36 cellular contexts compared by ENCODE assay signal in genomic region chr4:128623508-128624215, GRCh38.
"Had no signal": no experiment of that assay in that cellular context is flagged by ENCODE, and none has a peak within 500 bp of the region (broad histone marks: within the 10 kb centered on the region; RNA-seq: fewer than 3 reads in every experiment).

No MANE protein-coding gene starts in this region.

- H3K36me3 Mint-ChIP-seq: activated CD4-positive, alpha-beta memory T cell treated with anti-CD3 and anti-CD28 coated beads for 36 hours had no signal

- H3K27ac Mint-ChIP-seq: activated B cell treated with CpG ODN at 0.5 μM for 24 hours; activated CD4-positive, alpha-beta memory T cell treated with anti-CD3 and anti-CD28 coated beads for 36 hours; activated naive CD4-positive, alpha-beta T cell treated with anti-CD3 and anti-CD28 coated beads for 36 hours; activated naive CD4-positive, alpha-beta T cell treated with anti-CD3 and anti-CD28 coated beads, Interleukin-2, amount 50 U/mL, for 72 hours; activated T-helper 1 cell treated with anti-CD3 and anti-CD28 coated beads, Interleukin-12 subunit alpha, Interleukin-12 subunit beta, Interleukin-2, Interleukin-4 antibody, amounts not matched to agents 30 ng/mL and 10 ng/mL and 1 ng/mL, durations not matched to agents 14 hours and 24 hours and 36 hours had no signal

- H3K4me3 Mint-ChIP-seq: activated B cell treated with CpG ODN at 0.5 μM for 24 hours; activated CD4-positive, alpha-beta memory T cell treated with anti-CD3 and anti-CD28 coated beads for 36 hours; activated naive CD4-positive, alpha-beta T cell treated with anti-CD3 and anti-CD28 coated beads for 36 hours; activated T-cell treated with anti-CD3 and anti-CD28 coated beads, Interleukin-2, amount 50 U/mL, for 4 hours; activated T-helper 1 cell treated with anti-CD3 and anti-CD28 coated beads, Interleukin-12 subunit alpha, Interleukin-12 subunit beta, Interleukin-2, Interleukin-4 antibody, amounts not matched to agents 30 ng/mL and 10 ng/mL and 1 ng/mL, durations not matched to agents 14 hours and 24 hours and 36 hours had no signal

- FAIRE-seq: astrocyte, RCC 7860 had no signal

- H3K4me1 Mint-ChIP-seq: activated B cell treated with CpG ODN at 0.5 μM for 24 hours had no signal

- DNase-seq: activated B cell treated with CpG ODN at 0.5 μM for 24 hours; activated CD4-positive, alpha-beta memory T cell treated with anti-CD3 and anti-CD28 coated beads for 36 hours; activated CD4-positive, alpha-beta T cell treated with anti-CD3 and anti-CD28 coated beads for 4 hours; activated CD4-positive, alpha-beta T cell treated with anti-CD3 and anti-CD28 coated beads, Interleukin-2, amount 50 U/mL, for 1 hour; activated CD4-positive, CD25-positive, alpha-beta regulatory T cell treated with anti-CD3 and anti-CD28 coated beads, Interleukin-2, amount 50 U/mL, for 72 hours; activated CD8-positive, alpha-beta memory T cell treated with anti-CD3 and anti-CD28 coated beads, Interleukin-2, amount 50 U/mL, for 4 hours; activated gamma-delta T cell treated with Interleukin-2 at 50 U/mL for 16 hours; activated naive CD4-positive, alpha-beta T cell treated with anti-CD3 and anti-CD28 coated beads for 36 hours; activated T-cell treated with anti-CD3 and anti-CD28 coated beads for 4 hours; activated T-cell treated with anti-CD3 and anti-CD28 coated beads, Interleukin-2, amount 50 U/mL, for 4 hours; adrenal gland; body of pancreas; central memory CD4-positive, alpha-beta T cell; MM.1S; MV-4-11; NCI-H1092; NCI-H1436 treated with DMSO at 0.1 percent for 48 hours; NCI-H1694 treated with DMSO at 0.1 percent for 48 hours; NCI-H2029; NCI-H510A; NCI-H526; NCI-H748 treated with DMSO at 0.1 percent for 48 hours; NK-92 treated with Interleukin-12 subunit alpha and Interleukin-12 subunit beta, amount 100 ng/mL, for 24 hours; PC-9; SIG-M5; SW 1271; T-helper 1 cell; T-helper 2 cell; T-helper 9 cell had no signal

- H3K9me3 Mint-ChIP-seq: activated T-helper 1 cell treated with anti-CD3 and anti-CD28 coated beads, Interleukin-12 subunit alpha, Interleukin-12 subunit beta, Interleukin-2, Interleukin-4 antibody, amounts not matched to agents 30 ng/mL and 10 ng/mL and 1 ng/mL, durations not matched to agents 14 hours and 24 hours and 36 hours had no signal

- ATAC-seq: activated naive CD4-positive, alpha-beta T cell treated with anti-CD3 and anti-CD28 coated beads, Interleukin-2, amount 50 U/mL, for 72 hours; activated T-cell treated with anti-CD3 and anti-CD28 coated beads, Interleukin-2, amount 50 U/mL, for 4 hours; body of pancreas; Right ventricle myocardium inferior had no signal

- H3K27ac ChIP-seq: adrenal gland, body of pancreas, PC-9, RWPE1, VCaP had no signal

- H3K27me3 Mint-ChIP-seq: activated B cell treated with CpG ODN at 0.5 μM for 24 hours; activated CD4-positive, alpha-beta memory T cell treated with anti-CD3 and anti-CD28 coated beads for 36 hours had no signal

- H3K4me2 ChIP-seq: PC-9 had no signal

- H3K36me3 ChIP-seq: adrenal gland had no signal

- H3K4me1 ChIP-seq: adrenal gland, body of pancreas had no signal

- H3K9me3 ChIP-seq: adrenal gland, body of pancreas had no signal

- H2AFZ ChIP-seq: PC-9 had no signal

- H3K27me3 ChIP-seq: adrenal gland, body of pancreas had no signal

- H3K4me3 ChIP-seq: adrenal gland, body of pancreas, PC-9 had no signal
